Comparison of ENCODE assay signal across 24 cellular contexts in genomic region chr7:139292821-139293220, GRCh38.
"Had no signal": no experiment of that assay in that cellular context is flagged by ENCODE, and none has a peak within 500 bp of the region (broad histone marks: within the 10 kb centered on the region; RNA-seq: fewer than 3 reads in every experiment).

No MANE protein-coding gene starts in this region.

- H3K4me3 Mint-ChIP-seq: memory B cell; natural killer cell; stimulated activated effector memory CD8-positive, alpha-beta T cell treated with anti-CD3 and anti-CD28 coated beads, Interleukin-12 subunit alpha, Interleukin-12 subunit beta, amount 100 ng/mL, for 72 hours had no signal

- DNase-seq: dermis blood vessel endothelial cell; effector memory CD4-positive, alpha-beta T cell; foreskin keratinocyte; heart left ventricle; kidney; natural killer cell; occipital lobe; pancreas; stimulated activated CD4-positive, alpha-beta T cell treated with anti-CD3 and anti-CD28 coated beads, Interleukin-2, amount 100 ng/mL, for 24 hours; stimulated activated CD4-positive, alpha-beta T cell treated with anti-CD3 and anti-CD28 coated beads, Interleukin-4, amount 100 ng/mL, for 24 hours; stimulated activated naive CD4-positive, alpha-beta T cell treated with Interleukin-2 at 50 U/mL for 16 hours; stomach; thyroid gland; trophoblast cell had no signal

- ATAC-seq: foreskin keratinocyte; gastroesophageal sphincter; heart left ventricle; left lobe of liver; natural killer cell; pancreas; sciatic nerve; stimulated activated effector memory CD8-positive, alpha-beta T cell treated with anti-CD3 and anti-CD28 coated beads, Interleukin-12 subunit alpha, Interleukin-12 subunit beta, amount 100 ng/mL, for 72 hours had no signal

- H3K27ac ChIP-seq: coronary artery, esophagus muscularis mucosa, foreskin keratinocyte, gastroesophageal sphincter, heart left ventricle, hepatocyte, pancreas, right atrium auricular region, stomach, thyroid gland had no signal

- H3K36me3 ChIP-seq: pancreas had no signal

- H3K27me3 Mint-ChIP-seq: memory B cell had no signal

- H3K4me3 ChIP-seq: coronary artery, esophagus muscularis mucosa, gastroesophageal sphincter, heart left ventricle, hepatocyte, lung, pancreas, right atrium auricular region, stomach, thyroid gland had no signal

- H3K79me2 ChIP-seq: hepatocyte had no signal

- H3K4me2 ChIP-seq: hepatocyte had no signal

- H3K9me3 Mint-ChIP-seq: memory B cell; natural killer cell; stimulated activated effector memory CD8-positive, alpha-beta T cell treated with anti-CD3 and anti-CD28 coated beads, Interleukin-12 subunit alpha, Interleukin-12 subunit beta, amount 100 ng/mL, for 72 hours had no signal

- H3K9me3 ChIP-seq: esophagus muscularis mucosa, gastroesophageal sphincter, heart left ventricle, pancreas, right atrium auricular region, stomach, thyroid gland had no signal

- H3K27me3 ChIP-seq: esophagus muscularis mucosa, foreskin keratinocyte, gastroesophageal sphincter, heart left ventricle, hepatocyte, pancreas, right atrium auricular region, stomach, thyroid gland had no signal

- H3K4me1 ChIP-seq: esophagus muscularis mucosa, foreskin keratinocyte, gastroesophageal sphincter, heart left ventricle, right atrium auricular region had no signal

- H2AFZ ChIP-seq: hepatocyte had no signal

- H3K4me1 Mint-ChIP-seq: memory B cell; natural killer cell; stimulated activated effector memory CD8-positive, alpha-beta T cell treated with anti-CD3 and anti-CD28 coated beads, Interleukin-12 subunit alpha, Interleukin-12 subunit beta, amount 100 ng/mL, for 72 hours had no signal

- H3K27ac Mint-ChIP-seq: memory B cell; natural killer cell; stimulated activated effector memory CD8-positive, alpha-beta T cell treated with anti-CD3 and anti-CD28 coated beads, Interleukin-12 subunit alpha, Interleukin-12 subunit beta, amount 100 ng/mL, for 72 hours had no signal
